2 cellular contexts compared by ENCODE assay signal in genomic region chr3:184760337-184761119, GRCh38.
TF ChIP-seq lines count a peak whose summit lies in the region.

No MANE protein-coding gene starts in this region.

TF ChIP-seq in SK-N-SH treated with all-trans-retinoic acid at 6 μM for 48 hours, 23 proteins besides CTCF, POLR2A, EP300 and RAD21:
- no peak for TF ChIP-seq TCF4 (CRISPR knock-in tag; IDR thresholded peaks at IDR 0.05; ENCODE audit: borderline replicate concordance)
- no peak for TF ChIP-seq OSR1 (CRISPR knock-in tag; IDR thresholded peaks at IDR 0.05)

TF ChIP-seq in SK-N-SH, 30 proteins besides CTCF, POLR2A, EP300 and RAD21:
- TF ChIP-seq FOXJ3 (CRISPR knock-in tag; IDR thresholded peaks at IDR 0.05) (no peak), MXI1 (IDR thresholded peaks at IDR 0.05; ENCODE audit: low read depth, low read length) (no peak), NFIC (IDR thresholded peaks at IDR 0.05; ENCODE audit: borderline replicate concordance) (no peak), TEAD4 (IDR thresholded peaks at IDR 0.05; ENCODE audit: borderline replicate concordance, insufficient read depth) (no peak), NRF1 (IDR thresholded peaks at IDR 0.05; ENCODE audit: low read depth, low read length) (no peak), GATA2 (CRISPR knock-in tag; IDR thresholded peaks at IDR 0.05) (no peak)
